ENCODE assay signal across 9 cellular contexts in the genomic region with DNA sequence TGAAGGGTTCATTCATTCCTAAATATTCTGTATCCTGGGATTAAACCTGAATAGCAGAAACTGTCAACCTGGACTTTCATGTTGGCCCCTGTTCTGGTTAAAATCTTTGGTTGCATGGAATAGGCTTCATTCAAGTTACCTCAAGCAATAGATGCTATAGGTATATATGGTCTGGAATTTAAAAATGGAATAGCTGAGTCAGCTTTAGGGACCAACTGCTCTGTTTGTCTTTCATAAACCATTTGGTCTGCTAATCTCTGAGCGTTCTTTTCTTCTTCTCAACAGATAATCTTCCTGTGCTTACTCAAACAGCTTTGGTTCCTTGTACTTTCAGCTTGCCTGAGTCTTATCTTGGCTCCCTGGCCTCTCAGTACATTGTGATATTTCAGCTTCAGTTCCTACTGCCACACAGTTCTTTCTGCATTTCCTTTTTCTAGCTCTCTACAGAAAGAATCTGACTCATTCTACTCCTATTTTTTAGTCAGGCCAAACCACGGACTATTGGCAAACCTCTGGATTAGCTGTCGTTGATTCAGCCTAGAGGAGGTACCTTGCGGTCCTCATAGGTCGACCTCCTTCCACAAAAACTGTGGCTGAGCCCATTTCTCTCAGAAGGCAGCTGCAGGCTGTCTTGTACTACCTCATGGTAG. TPM values are rescaled to one million over a fixed set of nuclear protein-coding genes. Genes with fewer than 3 reads are reported as not detected.
DNase-seq lines count a peak whose midpoint lies in the region; ATAC-seq lines count a peak whose summit lies in the region.
"Had no signal": no experiment of that assay in that cellular context is flagged by ENCODE, and none has a peak within 500 bp of the region (broad histone marks: within the 10 kb centered on the region; RNA-seq: fewer than 3 reads in every experiment).

No MANE protein-coding gene starts in this region.

- ATAC-seq in left colon (no peak), HG03025 (IDR thresholded peaks at IDR 0.05; ENCODE audit: low FRiP score, unreplicated experiment) (no peak)
- ATAC-seq in activated T-cell treated with anti-CD3 and anti-CD28 coated beads, Interleukin-2, amount 50 U/mL, for 4 hours = no peak

- H3K4me1 Mint-ChIP-seq in activated T-cell treated with anti-CD3 and anti-CD28 coated beads, Interleukin-2, amount 50 U/mL, for 4 hours (ENCODE audit: low read depth) = no peaks in the 10 kb centered on the region
- H3K4me1 Mint-ChIP-seq: CD4-positive, CD25-positive, alpha-beta regulatory T cell had no signal

- in situ Hi-C loops in ACHN (cut with HindIII; ENCODE audit: low pct_ligation_motif_present, low pct_unique_long_range_greater_than_20kb, low sequenced_read_pairs) = no loop called here

- peaks cover 5% of the 10 kb centered on the region for H3K9me3 Mint-ChIP-seq in activated T-cell treated with anti-CD3 and anti-CD28 coated beads, Interleukin-2, amount 50 U/mL, for 4 hours

- intact Hi-C loops in left colon (cut with DNase I, micrococcal nuclease) = no loop called here

- peak; percentile 55 for DNase-seq in ACHN
- peak; percentile 94 for DNase-seq in M059J (ENCODE audit: low read depth)
- DNase-seq in astrocyte of the hippocampus (ENCODE audit: low read depth, low spot score) = peak; percentile 95
- peak; percentile 93 for DNase-seq in iris pigment epithelial cell (ENCODE audit: low read depth)
- DNase-seq in left colon = no peak
- no peak for DNase-seq in activated T-cell treated with anti-CD3 and anti-CD28 coated beads, Interleukin-2, amount 50 U/mL, for 1 hour
- DNase-seq in activated T-cell treated with anti-CD3 and anti-CD28 coated beads, Interleukin-2, amount 50 U/mL, for 4 hours = no peak
- DNase-seq: CD4-positive, CD25-positive, alpha-beta regulatory T cell had no signal

- no peak overlapping the region for H3K4me3 Mint-ChIP-seq in activated T-cell treated with anti-CD3 and anti-CD28 coated beads, Interleukin-2, amount 50 U/mL, for 4 hours
- H3K4me3 Mint-ChIP-seq: CD4-positive, CD25-positive, alpha-beta regulatory T cell had no signal

- H3K27me3 Mint-ChIP-seq in activated T-cell treated with anti-CD3 and anti-CD28 coated beads, Interleukin-2, amount 50 U/mL, for 4 hours (ENCODE audit: low read depth) = no peaks in the 10 kb centered on the region
- H3K27me3 Mint-ChIP-seq: CD4-positive, CD25-positive, alpha-beta regulatory T cell had no signal

- H3K36me3 Mint-ChIP-seq in activated T-cell treated with anti-CD3 and anti-CD28 coated beads, Interleukin-2, amount 50 U/mL, for 4 hours (ENCODE audit: insufficient read depth) = no peaks in the 10 kb centered on the region
- H3K36me3 Mint-ChIP-seq: CD4-positive, CD25-positive, alpha-beta regulatory T cell had no signal

RNA-seq across cellular contexts. Expression of a gene that starts 35.9 kb away (rescaled TPM):
- total RNA-seq in M059J (2014; rRNA removed; shearing (Covaris generic)) = 0.84 and 1.1 TPM in 2 replicates
- total RNA-seq in left colon = under 1 TPM; 0.09 to 0.53 TPM
- not detected for total RNA-seq in activated T-cell treated with anti-CD3 and anti-CD28 coated beads, Interleukin-2, amount 50 U/mL, for 4 hours
- total RNA-seq: CD4-positive, CD25-positive, alpha-beta regulatory T cell had no signal

Comparison
In these comparisons a context has a peak if more than half of its experiments do, and no peak if none do; other contexts are left out.
1. DNase-seq: peak in ACHN (single experiment), M059J (single experiment), astrocyte of the hippocampus (single experiment) and iris pigment epithelial cell (single experiment); none in left colon (0 of 2), activated T-cell treated with anti-CD3 and anti-CD28 coated beads, Interleukin-2, amount 50 U/mL, for 1 hour (single experiment) and activated T-cell treated with anti-CD3 and anti-CD28 coated beads, Interleukin-2, amount 50 U/mL, for 4 hours (single experiment).